ENCODE assay signal across 22 cellular contexts in the genomic region with DNA sequence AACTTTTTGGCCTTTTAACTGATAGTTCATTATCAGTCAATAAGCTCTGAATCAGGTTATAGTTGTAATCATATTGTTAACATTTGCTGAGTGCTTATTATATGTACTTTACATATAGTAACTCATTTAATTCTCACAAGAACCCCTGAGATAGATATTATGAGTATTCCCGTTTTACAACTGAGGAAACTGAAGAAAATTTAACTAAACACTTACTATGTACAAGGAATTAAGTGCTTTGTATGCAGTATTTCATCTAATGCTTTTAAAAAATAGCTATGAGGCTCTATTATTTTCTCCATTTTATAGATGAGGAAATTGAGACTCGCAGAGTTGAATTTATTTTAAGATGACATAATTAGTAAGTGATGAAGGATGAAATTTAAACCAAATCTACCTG. TPM values are rescaled to one million over a fixed set of nuclear protein-coding genes. Genes with fewer than 3 reads are reported as not detected.
DNase-seq lines count a peak whose midpoint lies in the region; TF ChIP-seq lines count a peak whose summit lies in the region.
"Had no signal": no experiment of that assay in that cellular context is flagged by ENCODE, and none has a peak within 500 bp of the region (broad histone marks: within the 10 kb centered on the region; RNA-seq: fewer than 3 reads in every experiment).

No MANE protein-coding gene starts in this region.

- H3K4me2 ChIP-seq in neuronal stem cell (ENCODE audit: insufficient read depth, low read length, poor library complexity, severe bottlenecking), result no peak overlapping the region

- H3K36me3 ChIP-seq in ACC112 (ENCODE audit: insufficient read depth, low read length) (no peaks in the 10 kb centered on the region), HUES6 (ENCODE audit: control insufficient read depth, insufficient read depth, low read length) (no peaks in the 10 kb centered on the region), mesodermal cell (ENCODE audit: control insufficient read depth, insufficient read depth, low read length) (no peaks in the 10 kb centered on the region), neuronal stem cell (replicated peaks in 1 of 2; ENCODE audit: control insufficient read depth in 2 of 2, insufficient read depth in 2 of 2, low read length in 2 of 2) (no peaks in the 10 kb centered on the region)
- H3K36me3 ChIP-seq: HAP-1, prostate gland, suprapubic skin, uterus had no signal

- no peak overlapping the region for H2BK5ac ChIP-seq in neuronal stem cell (ENCODE audit: low read length)

- peaks cover 28% of the 10 kb centered on the region for H3K4me1 ChIP-seq in ACC112 (ENCODE audit: control insufficient read depth, insufficient read depth, low read length, unreplicated experiment)
- peaks cover 30% of the 10 kb centered on the region for H3K4me1 ChIP-seq in HUES6 (ENCODE audit: control insufficient read depth, insufficient read depth, low read length)
- H3K4me1 ChIP-seq in mesodermal cell (ENCODE audit: control insufficient read depth, insufficient read depth, low read length, poor library complexity, severe bottlenecking), result peaks cover 17% of the 10 kb centered on the region
- H3K4me1 ChIP-seq in neuronal stem cell (ENCODE audit: control insufficient read depth in 2 of 2, insufficient read depth in 1 of 2, low read depth in 1 of 2, low read length in 2 of 2), result peaks cover 8 to 10% of the 10 kb centered on the region in 2 donors
- H3K4me1 ChIP-seq: prostate gland, uterus had no signal

- no peak overlapping the region for H3K4ac ChIP-seq in neuronal stem cell (ENCODE audit: low read length)

- peaks cover 0 to 1% (median 0%) of the 10 kb centered on the region in 5 experiments for H3K9me3 Mint-ChIP-seq in brain
- H3K9me3 Mint-ChIP-seq: activated naive CD8-positive, alpha-beta T cell treated with anti-CD3 and anti-CD28 coated beads for 36 hours; activated T-helper 2 cell treated with anti-CD3 and anti-CD28 coated beads, Interferon-gamma antibody, Interleukin-2, Interleukin-4, amounts not matched to agents 10 μg/mL and 5 μg/mL and 100 μg/mL, durations not matched to agents 14 hours and 24 hours and 36 hours; nephron progenitor cell; stimulated activated effector memory CD8-positive, alpha-beta T cell treated with anti-CD3 and anti-CD28 coated beads, Interleukin-12 subunit alpha, Interleukin-12 subunit beta, amount 100 ng/mL, for 72 hours had no signal

- TF ChIP-seq CTCF in brain (conservative IDR thresholded peaks at IDR 0.05), result no peak

- H3K79me1 ChIP-seq in neuronal stem cell (ENCODE audit: low read depth, low read length), result no peaks in the 10 kb centered on the region

- H3K27ac Mint-ChIP-seq in brain, result peak overlapping the region in 4 of 5 experiments; percentile 89 to 98 (median 94)
- H3K27ac Mint-ChIP-seq: activated naive CD8-positive, alpha-beta T cell treated with anti-CD3 and anti-CD28 coated beads for 36 hours; activated T-helper 2 cell treated with anti-CD3 and anti-CD28 coated beads, Interferon-gamma antibody, Interleukin-2, Interleukin-4, amounts not matched to agents 10 μg/mL and 5 μg/mL and 100 μg/mL, durations not matched to agents 14 hours and 24 hours and 36 hours; CD4-positive, CD25-positive, alpha-beta regulatory T cell had no signal

- no peak overlapping the region for H3K18ac ChIP-seq in neuronal stem cell (ENCODE audit: low read length)

- H3K4me1 Mint-ChIP-seq in brain, result peaks cover 27% of the 10 kb centered on the region
- H3K4me1 Mint-ChIP-seq: CD4-positive, CD25-positive, alpha-beta regulatory T cell; stimulated activated effector memory CD8-positive, alpha-beta T cell treated with anti-CD3 and anti-CD28 coated beads, Interleukin-12 subunit alpha, Interleukin-12 subunit beta, amount 100 ng/mL, for 72 hours had no signal

- H3K4me3 Mint-ChIP-seq in brain, result no peak overlapping the region
- H3K4me3 Mint-ChIP-seq: activated naive CD8-positive, alpha-beta T cell treated with anti-CD3 and anti-CD28 coated beads for 36 hours; CD4-positive, CD25-positive, alpha-beta regulatory T cell; nephron progenitor cell; stimulated activated effector memory CD8-positive, alpha-beta T cell treated with anti-CD3 and anti-CD28 coated beads, Interleukin-12 subunit alpha, Interleukin-12 subunit beta, amount 100 ng/mL, for 72 hours had no signal

- H3K79me2 ChIP-seq in ACC112 (ENCODE audit: control insufficient read depth, insufficient read depth, low read length, unreplicated experiment), result no peaks in the 10 kb centered on the region

- no peaks in the 10 kb centered on the region for H3K36me3 Mint-ChIP-seq in brain
- H3K36me3 Mint-ChIP-seq: activated naive CD8-positive, alpha-beta T cell treated with anti-CD3 and anti-CD28 coated beads for 36 hours; CD4-positive, CD25-positive, alpha-beta regulatory T cell; stimulated activated effector memory CD8-positive, alpha-beta T cell treated with anti-CD3 and anti-CD28 coated beads, Interleukin-12 subunit alpha, Interleukin-12 subunit beta, amount 100 ng/mL, for 72 hours had no signal

- no peak overlapping the region for H2AK5ac ChIP-seq in neuronal stem cell (ENCODE audit: low read depth, low read length)

- H3K27me3 ChIP-seq in ACC112 (ENCODE audit: insufficient read depth, low read length) (no peaks in the 10 kb centered on the region), HUES6 (ENCODE audit: control insufficient read depth, insufficient read depth, low read length) (no peaks in the 10 kb centered on the region), neuronal stem cell (ENCODE audit: control insufficient read depth in 3 of 3, insufficient read depth in 3 of 3, low read depth in 1 of 3, low read length in 3 of 3) (no peaks in the 10 kb centered on the region)
- H3K27me3 ChIP-seq: suprapubic skin, uterus had no signal

- no peak overlapping the region for H3K23ac ChIP-seq in neuronal stem cell (ENCODE audit: low read depth, low read length, poor library complexity)

- H3K9ac ChIP-seq in HUES6 (ENCODE audit: low read length), result no peak overlapping the region
- no peak overlapping the region for H3K9ac ChIP-seq in neuronal stem cell (ENCODE audit: low read depth, low read length, poor library complexity)

- WGBS in mesodermal cell (ENCODE audit: insufficient coverage in 2 of 2), 2 experiments, result no CpG with 5 or more reads among the region's 2 CpGs
- no CpG with 5 or more reads among the region's 2 CpGs for WGBS in neuronal stem cell (ENCODE audit: extremely low coverage in 2 of 2, insufficient read length in 2 of 2, insufficient replicate concordance in 1 of 2), 2 donors

- no peak overlapping the region for H2BK12ac ChIP-seq in neuronal stem cell (ENCODE audit: low read length)

- no peak overlapping the region for H4K91ac ChIP-seq in neuronal stem cell (ENCODE audit: low read depth, low read length, poor library complexity)

- peaks cover 4% of the 10 kb centered on the region for H3K27me3 Mint-ChIP-seq in brain

- peak overlapping the region; percentile 94 for H3K27ac ChIP-seq in ACC112 (ENCODE audit: low read depth, low read length)
- peak overlapping the region; percentile 82 for H3K27ac ChIP-seq in HUES6 (ENCODE audit: low read depth, low read length)
- H3K27ac ChIP-seq in mesodermal cell (ENCODE audit: low read depth, low read length, severe bottlenecking), result peak overlapping the region; percentile 75
- H3K27ac ChIP-seq in neuronal stem cell (replicated peaks; ENCODE audit: low read length), result no peak overlapping the region

- H2AFZ ChIP-seq in ACC112 (ENCODE audit: low read length, unreplicated experiment) (peak overlapping the region; percentile 96), neuronal stem cell (ENCODE audit: low read length) (no peak overlapping the region)

- H3K4me3 ChIP-seq in ACC112 (ENCODE audit: low read depth, low read length) (peak overlapping the region; percentile 56; the same call in 1 of the 2 replicates), HUES6 (ENCODE audit: low read depth, low read length) (no peak overlapping the region), mesodermal cell (ENCODE audit: extremely low read depth, insufficient read depth, low read length, poor library complexity, severe bottlenecking) (no peak overlapping the region), neuronal stem cell (ENCODE audit: low read length in 2 of 2) (no peak overlapping the region)
- H3K4me3 ChIP-seq: HAP-1, prostate gland, skin epidermis had no signal

- H3K14ac ChIP-seq in neuronal stem cell (ENCODE audit: low read length), result no peak overlapping the region

- H3K9me3 ChIP-seq in HUES6 (ENCODE audit: control insufficient read depth, insufficient read depth, low read depth, low read length), result no peaks in the 10 kb centered on the region
- no peaks in the 10 kb centered on the region for H3K9me3 ChIP-seq in mesodermal cell (ENCODE audit: control insufficient read depth, low read length)
- H3K9me3 ChIP-seq in neuronal stem cell (replicated peaks in 1 of 2; ENCODE audit: control insufficient read depth in 2 of 2, insufficient read depth in 1 of 2, low read depth in 1 of 2, low read length in 2 of 2), result no peaks in the 10 kb centered on the region
- H3K9me3 ChIP-seq: HAP-1, prostate gland, suprapubic skin, uterus had no signal

- no peak overlapping the region for H2BK15ac ChIP-seq in neuronal stem cell (ENCODE audit: low read length)

- no peak overlapping the region for H2BK120ac ChIP-seq in neuronal stem cell (ENCODE audit: low read depth, low read length)

- no peak overlapping the region for H4K8ac ChIP-seq in neuronal stem cell (ENCODE audit: low read depth, low read length)

- DNase-seq in cerebellar cortex (ENCODE audit: low spot score), result no peak
- DNase-seq in neuronal stem cell (ENCODE audit: low spot score), result no peak
- no peak for DNase-seq in NCI-H2029 treated with DMSO at 0.1 percent for 48 hours (lab: John Stamatoyannopoulos, UW)
- no peak for DNase-seq in cerebellar nuclear complex (lab: John Stamatoyannopoulos, UW)
- DNase-seq: activated CD4-positive, alpha-beta T cell treated with anti-CD3 and anti-CD28 coated beads, Interleukin-2, amount 50 U/mL, for 1 hour; activated naive CD8-positive, alpha-beta T cell treated with anti-CD3 and anti-CD28 coated beads for 36 hours; CD4-positive, CD25-positive, alpha-beta regulatory T cell; cortex of kidney; NCI-H1092; nephron progenitor cell; stimulated activated CD4-positive, alpha-beta T cell treated with anti-CD3 and anti-CD28 coated beads, Interleukin-2, amount 100 ng/mL, for 24 hours had no signal

RNA-seq across cellular contexts. Expression of gene FGF2, which starts 27.7 kb away (rescaled TPM):
- 1.8 TPM for polyA plus RNA-seq in brain (ENCODE audit: insufficient read depth, low read depth, low replicate concordance)
- 8.5 TPM for polyA plus RNA-seq in mesodermal cell (2013, experiment 1 of 2)
- 7.0 TPM for polyA plus RNA-seq in mesodermal cell (2013, experiment 2 of 2)
- polyA plus RNA-seq in neuronal stem cell (2013, experiment 1 of 2), result 14.7 TPM
- 15.1 TPM for polyA plus RNA-seq in neuronal stem cell (2013, experiment 2 of 2)
- polyA plus RNA-seq: CD4-positive, CD25-positive, alpha-beta regulatory T cell had no signal
